9 cellular contexts compared by ENCODE assay signal in the genomic region with DNA sequence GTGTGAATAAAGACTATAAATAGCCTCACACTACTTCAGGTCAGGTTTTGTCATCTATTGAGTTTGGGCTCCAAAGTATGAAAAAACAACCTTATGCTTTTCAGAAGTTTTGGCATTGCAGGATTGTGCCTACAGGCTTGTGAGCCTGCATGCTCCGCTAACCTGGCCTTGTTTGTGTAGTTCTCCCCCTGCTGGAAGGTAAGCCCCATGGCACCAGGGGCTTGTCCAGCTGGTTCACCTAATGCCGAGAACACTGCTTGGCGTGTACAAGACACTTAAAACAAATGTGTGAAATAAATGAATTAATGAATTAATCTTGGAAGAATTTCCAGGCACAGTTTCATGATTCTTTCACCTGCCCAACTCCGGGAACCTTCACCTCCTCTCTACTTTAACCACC. TPM values are rescaled to one million over a fixed set of nuclear protein-coding genes. Genes with fewer than 3 reads are reported as not detected.
DNase-seq lines count a peak whose midpoint lies in the region; FAIRE-seq and TF ChIP-seq lines count a peak whose summit lies in the region.
"Had no signal": no experiment of that assay in that cellular context is flagged by ENCODE, and none has a peak within 500 bp of the region (broad histone marks: within the 10 kb centered on the region; RNA-seq: fewer than 3 reads in every experiment).

No MANE protein-coding gene starts in this region.

- in situ Hi-C loops in G401 (cut with HindIII; ENCODE audit: low sequenced_read_pairs) (no loop called here), SK-MEL-5 (cut with HindIII; ENCODE audit: low pct_unique_long_range_greater_than_20kb, low sequenced_read_pairs) (no loop called here)

- peaks cover 11% of the 10 kb centered on the region for H3K79me2 ChIP-seq in MM.1S (ENCODE audit: low read length)

- no peaks in the 10 kb centered on the region for H3F3A ChIP-seq in MM.1S (ENCODE audit: insufficient read depth, low read length)

- H3K4me2 ChIP-seq in MM.1S (ENCODE audit: low read depth, low read length): no peak overlapping the region

- H3K4me3 ChIP-seq in MM.1S (ENCODE audit: low read length): no peak overlapping the region
- H3K4me3 ChIP-seq in retinal pigment epithelial cell (ENCODE audit: low read length): no peak overlapping the region

- no peaks in the 10 kb centered on the region for H3K4me1 ChIP-seq in MM.1S (ENCODE audit: low read length)

- no peaks in the 10 kb centered on the region for H3K9me3 ChIP-seq in MM.1S (replicated peaks; ENCODE audit: insufficient read depth, low read length)

- no peak overlapping the region for H2AFZ ChIP-seq in MM.1S (ENCODE audit: low read length)

- intact Hi-C loops in head of caudate nucleus (cut with DNase I) (loop anchor here (10.0 kb wide), 1 partner anchor 211 kb away; a partner anchor contains a TSS), posterior vena cava (cut with DNase I) (loop anchor here in 1 of 2 donors (10.0 kb wide), 1 partner anchor 121 kb away; no protein-coding TSS in a partner anchor)

- TF ChIP-seq POLR2A in H54 (IDR thresholded peaks at IDR 0.05; ENCODE audit: low read depth, low read length): no peak

- DNase-seq in G401 (ENCODE audit: low spot score): peak; percentile 82
- peak; percentile 26 for DNase-seq in H54 (ENCODE audit: insufficient read length, low spot score)
- peak; percentile 78 for DNase-seq in MM.1S
- peak; percentile 70 for DNase-seq in SK-MEL-5 (ENCODE audit: low read depth, low spot score)
- peak in 3 of 4 experiments; percentile 22 to 45 (median 32) for DNase-seq in activated naive CD4-positive, alpha-beta T cell (lab: John Stamatoyannopoulos, UW)
- DNase-seq in head of caudate nucleus: peak in 37 of 42 donors; percentile 12 to 72 (median 42)
- no peak for DNase-seq in retinal pigment epithelial cell (ENCODE audit: low read depth)
- no peak for DNase-seq in posterior vena cava (ENCODE audit: low spot score)

- no peaks in the 10 kb centered on the region for H3K27me3 ChIP-seq in MM.1S (replicated peaks; ENCODE audit: insufficient read depth, low read length)

- peak; percentile 79 for TF ChIP-seq CTCF in MM.1S (IDR thresholded peaks at IDR 0.05; ENCODE audit: low read length)
- peak; percentile 98 for TF ChIP-seq CTCF in retinal pigment epithelial cell (conservative IDR thresholded peaks at IDR 0.05; ENCODE audit: low read depth, low read length)

- no peak overlapping the region for H3K9ac ChIP-seq in MM.1S (ENCODE audit: low read length)

- no peaks in the 10 kb centered on the region for H3K9me2 ChIP-seq in MM.1S (replicated peaks; ENCODE audit: insufficient read depth, low read length)

- no peaks in the 10 kb centered on the region for H4K20me1 ChIP-seq in MM.1S (ENCODE audit: insufficient read depth, low read length)

- H3K27ac ChIP-seq in MM.1S (ENCODE audit: low read length): no peak overlapping the region
- H3K27ac ChIP-seq: epithelial cell of prostate had no signal

- FAIRE-seq in H54 (lab: Jason Lieb, UNC): no peak

- no peaks in the 10 kb centered on the region for H3K36me3 ChIP-seq in MM.1S (replicated peaks; ENCODE audit: insufficient read depth, low read length)

RNA-seq across cellular contexts. Expression of a gene that starts 1.8 kb away (rescaled TPM):
- 190 and 203 TPM in 2 replicates for total RNA-seq in G401 (2014; rRNA removed; shearing (Covaris generic))
- total RNA-seq in SK-MEL-5 (2014; rRNA removed; shearing (Covaris generic)): 140 and 165 TPM in 2 replicates
- 117 and 144 TPM in 2 replicates for polyA plus RNA-seq in SK-MEL-5 (2015; cell fraction: cytosol; rRNA removed)
- 15.2 and 35.7 TPM in 2 replicates for polyA plus RNA-seq in SK-MEL-5 (2015; cell fraction: nucleus; rRNA removed)
- total RNA-seq in posterior vena cava: 10 to 100 TPM; 67.7 to 72.7 TPM

RNA-seq across cellular contexts. Expression of a gene that starts 13.3 kb away (rescaled TPM):
- 1.4 and 3.5 TPM in 2 replicates for total RNA-seq in G401 (2014; rRNA removed; shearing (Covaris generic))
- 0.43 and 0.98 TPM in 2 replicates for total RNA-seq in SK-MEL-5 (2014; rRNA removed; shearing (Covaris generic))
- 0.38 and 0.39 TPM in 2 replicates for polyA plus RNA-seq in SK-MEL-5 (2015; cell fraction: cytosol; rRNA removed)
- 0.69 and 2.1 TPM in 2 replicates for polyA plus RNA-seq in SK-MEL-5 (2015; cell fraction: nucleus; rRNA removed)
- under 1 TPM; 0.19 to 0.56 TPM for total RNA-seq in posterior vena cava

RNA-seq across cellular contexts. Expression of a gene that starts 13.5 kb away (rescaled TPM):
- 5.7 and 24.8 TPM in 2 replicates for total RNA-seq in G401 (2014; rRNA removed; shearing (Covaris generic))
- 14.0 and 19.6 TPM in 2 replicates for total RNA-seq in SK-MEL-5 (2014; rRNA removed; shearing (Covaris generic))
- polyA plus RNA-seq in SK-MEL-5 (2015; cell fraction: cytosol; rRNA removed): 29.5 and 44.9 TPM in 2 replicates
- polyA plus RNA-seq in SK-MEL-5 (2015; cell fraction: nucleus; rRNA removed): 30.8 and 33.1 TPM in 2 replicates
- 10 to 100 TPM; 46.2 to 52.0 TPM for total RNA-seq in posterior vena cava

Comparison
In these comparisons a context has a peak if more than half of its experiments do, and no peak if none do; other contexts are left out.
1. DNase-seq: peak in G401 (single experiment), H54 (single experiment), MM.1S (single experiment), SK-MEL-5 (single experiment), activated naive CD4-positive, alpha-beta T cell (3 of 4) and head of caudate nucleus (37 of 42); none in retinal pigment epithelial cell (single experiment) and posterior vena cava (single experiment).